Comparison of ENCODE assay signal across 1 cellular context in the genomic region with DNA sequence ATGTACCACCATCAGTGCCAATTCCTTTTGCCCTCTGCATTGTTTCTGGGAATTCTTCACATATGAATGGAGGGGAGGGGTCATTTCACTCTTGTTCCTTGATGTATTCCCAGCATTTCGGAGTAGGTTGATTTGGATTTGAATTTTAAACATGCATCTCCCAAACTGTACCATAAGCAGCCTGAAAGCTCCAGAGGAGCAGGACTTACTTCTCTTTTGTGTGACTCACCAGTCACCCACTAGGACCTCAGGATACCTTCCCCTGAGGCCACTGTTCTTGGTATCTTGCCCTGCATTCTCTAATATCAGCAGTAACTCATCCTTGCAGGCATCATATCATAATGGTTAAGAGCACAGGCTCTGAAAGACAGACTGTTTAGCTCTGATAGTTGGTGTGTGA.
TF ChIP-seq lines count a peak whose summit lies in the region.

No MANE protein-coding gene starts in this region.

TF ChIP-seq in K562, 482 proteins besides CTCF, POLR2A, EP300 and RAD21:
- TF ChIP-seq ZNF165 (CRISPR knock-in tag; IDR thresholded peaks at IDR 0.05; ENCODE audit: borderline replicate concordance) (no peak), TRIM28 (IDR thresholded peaks at IDR 0.05) (no peak), ZNF395 (CRISPR knock-in tag; IDR thresholded peaks at IDR 0.05) (0 out of 2 replicates have a peak, but pooled peaks have one; percentile 14), TGIF2 (CRISPR knock-in tag; IDR thresholded peaks at IDR 0.05) (no peak), CBFA2T2 (conservative IDR thresholded peaks at IDR 0.05) (peak; percentile 29; the same call in 1 of the 2 replicates), GTF2F1 (IDR thresholded peaks at IDR 0.05; ENCODE audit: low read depth, low read length) (no peak), HNRNPLL (IDR thresholded peaks at IDR 0.05; ENCODE audit: low read depth, low read length, poor library complexity, severe bottlenecking) (no peak), PHTF2 (CRISPR knock-in tag; IDR thresholded peaks at IDR 0.05) (no peak), ZBED1 (IDR thresholded peaks at IDR 0.05) (no peak), ZNF143 (CRISPR knock-in tag; IDR thresholded peaks at IDR 0.05) (no peak), CCNT2 (IDR thresholded peaks at IDR 0.05; ENCODE audit: borderline replicate concordance, extremely low read depth, insufficient read length, low read depth, low read length) (no peak), TEAD4 (IDR thresholded peaks at IDR 0.05; ENCODE audit: low read length) (no peak), TEAD4 (CRISPR knock-in tag; IDR thresholded peaks at IDR 0.05; ENCODE audit: borderline replicate concordance) (no peak), MCM7 (IDR thresholded peaks at IDR 0.05) (no peak), FOXK1 (CRISPR knock-in tag; IDR thresholded peaks at IDR 0.05; ENCODE audit: borderline replicate concordance) (0 out of 2 replicates have a peak, but pooled peaks have one; percentile 66), ZNF134 (CRISPR knock-in tag; conservative IDR thresholded peaks at IDR 0.05) (no peak), CEBPB (tag; IDR thresholded peaks at IDR 0.05) (no peak), CHD4 (IDR thresholded peaks at IDR 0.05; ENCODE audit: insufficient read depth, insufficient replicate concordance, low read depth, low read length, poor library complexity, severe bottlenecking) (no peak), RBM17 (IDR thresholded peaks at IDR 0.05; ENCODE audit: borderline replicate concordance, low read depth, low read length) (no peak), ZNF717 (CRISPR knock-in tag; IDR thresholded peaks at IDR 0.05) (no peak), CBFA2T3 (IDR thresholded peaks at IDR 0.05) (peak; percentile 48), TFAM (CRISPR knock-in tag; conservative IDR thresholded peaks at IDR 0.05) (no peak), BRF2 (IDR thresholded peaks at IDR 0.05; ENCODE audit: borderline replicate concordance, insufficient read depth, insufficient read length) (no peak), KLF13 (tag; IDR thresholded peaks at IDR 0.05; ENCODE audit: borderline replicate concordance, low read depth) (no peak), HMGN3 (IDR thresholded peaks at IDR 0.05; ENCODE audit: borderline replicate concordance, extremely low read depth, insufficient read length, low read depth, low read length) (no peak), FOXJ3 (CRISPR knock-in tag; IDR thresholded peaks at IDR 0.05) (no peak), RUNX1 (IDR thresholded peaks at IDR 0.05; ENCODE audit: low read depth) (no peak), CREBBP (IDR thresholded peaks at IDR 0.05; ENCODE audit: low read depth, low read length) (no peak)
- TF ChIP-seq, protein P1, sequence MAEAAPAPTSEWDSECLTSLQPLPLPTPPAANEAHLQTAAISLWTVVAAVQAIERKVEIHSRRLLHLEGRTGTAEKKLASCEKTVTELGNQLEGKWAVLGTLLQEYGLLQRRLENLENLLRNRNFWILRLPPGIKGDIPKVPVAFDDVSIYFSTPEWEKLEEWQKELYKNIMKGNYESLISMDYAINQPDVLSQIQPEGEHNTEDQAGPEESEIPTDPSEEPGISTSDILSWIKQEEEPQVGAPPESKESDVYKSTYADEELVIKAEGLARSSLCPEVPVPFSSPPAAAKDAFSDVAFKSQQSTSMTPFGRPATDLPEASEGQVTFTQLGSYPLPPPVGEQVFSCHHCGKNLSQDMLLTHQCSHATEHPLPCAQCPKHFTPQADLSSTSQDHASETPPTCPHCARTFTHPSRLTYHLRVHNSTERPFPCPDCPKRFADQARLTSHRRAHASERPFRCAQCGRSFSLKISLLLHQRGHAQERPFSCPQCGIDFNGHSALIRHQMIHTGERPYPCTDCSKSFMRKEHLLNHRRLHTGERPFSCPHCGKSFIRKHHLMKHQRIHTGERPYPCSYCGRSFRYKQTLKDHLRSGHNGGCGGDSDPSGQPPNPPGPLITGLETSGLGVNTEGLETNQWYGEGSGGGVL (CRISPR knock-in tag; IDR thresholded peaks at IDR 0.05), result no peak
- TF ChIP-seq, protein P2, sequence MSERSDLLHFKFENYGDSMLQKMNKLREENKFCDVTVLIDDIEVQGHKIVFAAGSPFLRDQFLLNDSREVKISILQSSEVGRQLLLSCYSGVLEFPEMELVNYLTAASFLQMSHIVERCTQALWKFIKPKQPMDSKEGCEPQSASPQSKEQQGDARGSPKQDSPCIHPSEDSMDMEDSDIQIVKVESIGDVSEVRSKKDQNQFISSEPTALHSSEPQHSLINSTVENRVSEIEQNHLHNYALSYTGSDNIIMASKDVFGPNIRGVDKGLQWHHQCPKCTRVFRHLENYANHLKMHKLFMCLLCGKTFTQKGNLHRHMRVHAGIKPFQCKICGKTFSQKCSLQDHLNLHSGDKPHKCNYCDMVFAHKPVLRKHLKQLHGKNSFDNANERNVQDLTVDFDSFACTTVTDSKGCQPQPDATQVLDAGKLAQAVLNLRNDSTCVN (CRISPR knock-in tag; IDR thresholded peaks at IDR 0.05), result no peak
- TF ChIP-seq, protein P3, sequence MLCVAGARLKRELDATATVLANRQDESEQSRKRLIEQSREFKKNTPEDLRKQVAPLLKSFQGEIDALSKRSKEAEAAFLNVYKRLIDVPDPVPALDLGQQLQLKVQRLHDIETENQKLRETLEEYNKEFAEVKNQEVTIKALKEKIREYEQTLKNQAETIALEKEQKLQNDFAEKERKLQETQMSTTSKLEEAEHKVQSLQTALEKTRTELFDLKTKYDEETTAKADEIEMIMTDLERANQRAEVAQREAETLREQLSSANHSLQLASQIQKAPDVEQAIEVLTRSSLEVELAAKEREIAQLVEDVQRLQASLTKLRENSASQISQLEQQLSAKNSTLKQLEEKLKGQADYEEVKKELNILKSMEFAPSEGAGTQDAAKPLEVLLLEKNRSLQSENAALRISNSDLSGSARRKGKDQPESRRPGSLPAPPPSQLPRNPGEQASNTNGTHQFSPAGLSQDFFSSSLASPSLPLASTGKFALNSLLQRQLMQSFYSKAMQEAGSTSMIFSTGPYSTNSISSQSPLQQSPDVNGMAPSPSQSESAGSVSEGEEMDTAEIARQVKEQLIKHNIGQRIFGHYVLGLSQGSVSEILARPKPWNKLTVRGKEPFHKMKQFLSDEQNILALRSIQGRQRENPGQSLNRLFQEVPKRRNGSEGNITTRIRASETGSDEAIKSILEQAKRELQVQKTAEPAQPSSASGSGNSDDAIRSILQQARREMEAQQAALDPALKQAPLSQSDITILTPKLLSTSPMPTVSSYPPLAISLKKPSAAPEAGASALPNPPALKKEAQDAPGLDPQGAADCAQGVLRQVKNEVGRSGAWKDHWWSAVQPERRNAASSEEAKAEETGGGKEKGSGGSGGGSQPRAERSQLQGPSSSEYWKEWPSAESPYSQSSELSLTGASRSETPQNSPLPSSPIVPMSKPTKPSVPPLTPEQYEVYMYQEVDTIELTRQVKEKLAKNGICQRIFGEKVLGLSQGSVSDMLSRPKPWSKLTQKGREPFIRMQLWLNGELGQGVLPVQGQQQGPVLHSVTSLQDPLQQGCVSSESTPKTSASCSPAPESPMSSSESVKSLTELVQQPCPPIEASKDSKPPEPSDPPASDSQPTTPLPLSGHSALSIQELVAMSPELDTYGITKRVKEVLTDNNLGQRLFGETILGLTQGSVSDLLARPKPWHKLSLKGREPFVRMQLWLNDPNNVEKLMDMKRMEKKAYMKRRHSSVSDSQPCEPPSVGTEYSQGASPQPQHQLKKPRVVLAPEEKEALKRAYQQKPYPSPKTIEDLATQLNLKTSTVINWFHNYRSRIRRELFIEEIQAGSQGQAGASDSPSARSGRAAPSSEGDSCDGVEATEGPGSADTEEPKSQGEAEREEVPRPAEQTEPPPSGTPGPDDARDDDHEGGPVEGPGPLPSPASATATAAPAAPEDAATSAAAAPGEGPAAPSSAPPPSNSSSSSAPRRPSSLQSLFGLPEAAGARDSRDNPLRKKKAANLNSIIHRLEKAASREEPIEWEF (CRISPR knock-in tag; IDR thresholded peaks at IDR 0.05), result no peak
- TF ChIP-seq, protein P4, sequence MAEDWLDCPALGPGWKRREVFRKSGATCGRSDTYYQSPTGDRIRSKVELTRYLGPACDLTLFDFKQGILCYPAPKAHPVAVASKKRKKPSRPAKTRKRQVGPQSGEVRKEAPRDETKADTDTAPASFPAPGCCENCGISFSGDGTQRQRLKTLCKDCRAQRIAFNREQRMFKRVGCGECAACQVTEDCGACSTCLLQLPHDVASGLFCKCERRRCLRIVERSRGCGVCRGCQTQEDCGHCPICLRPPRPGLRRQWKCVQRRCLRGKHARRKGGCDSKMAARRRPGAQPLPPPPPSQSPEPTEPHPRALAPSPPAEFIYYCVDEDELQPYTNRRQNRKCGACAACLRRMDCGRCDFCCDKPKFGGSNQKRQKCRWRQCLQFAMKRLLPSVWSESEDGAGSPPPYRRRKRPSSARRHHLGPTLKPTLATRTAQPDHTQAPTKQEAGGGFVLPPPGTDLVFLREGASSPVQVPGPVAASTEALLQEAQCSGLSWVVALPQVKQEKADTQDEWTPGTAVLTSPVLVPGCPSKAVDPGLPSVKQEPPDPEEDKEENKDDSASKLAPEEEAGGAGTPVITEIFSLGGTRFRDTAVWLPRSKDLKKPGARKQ (CRISPR knock-in tag; IDR thresholded peaks at IDR 0.05), result no peak
- TF ChIP-seq, protein P5, sequence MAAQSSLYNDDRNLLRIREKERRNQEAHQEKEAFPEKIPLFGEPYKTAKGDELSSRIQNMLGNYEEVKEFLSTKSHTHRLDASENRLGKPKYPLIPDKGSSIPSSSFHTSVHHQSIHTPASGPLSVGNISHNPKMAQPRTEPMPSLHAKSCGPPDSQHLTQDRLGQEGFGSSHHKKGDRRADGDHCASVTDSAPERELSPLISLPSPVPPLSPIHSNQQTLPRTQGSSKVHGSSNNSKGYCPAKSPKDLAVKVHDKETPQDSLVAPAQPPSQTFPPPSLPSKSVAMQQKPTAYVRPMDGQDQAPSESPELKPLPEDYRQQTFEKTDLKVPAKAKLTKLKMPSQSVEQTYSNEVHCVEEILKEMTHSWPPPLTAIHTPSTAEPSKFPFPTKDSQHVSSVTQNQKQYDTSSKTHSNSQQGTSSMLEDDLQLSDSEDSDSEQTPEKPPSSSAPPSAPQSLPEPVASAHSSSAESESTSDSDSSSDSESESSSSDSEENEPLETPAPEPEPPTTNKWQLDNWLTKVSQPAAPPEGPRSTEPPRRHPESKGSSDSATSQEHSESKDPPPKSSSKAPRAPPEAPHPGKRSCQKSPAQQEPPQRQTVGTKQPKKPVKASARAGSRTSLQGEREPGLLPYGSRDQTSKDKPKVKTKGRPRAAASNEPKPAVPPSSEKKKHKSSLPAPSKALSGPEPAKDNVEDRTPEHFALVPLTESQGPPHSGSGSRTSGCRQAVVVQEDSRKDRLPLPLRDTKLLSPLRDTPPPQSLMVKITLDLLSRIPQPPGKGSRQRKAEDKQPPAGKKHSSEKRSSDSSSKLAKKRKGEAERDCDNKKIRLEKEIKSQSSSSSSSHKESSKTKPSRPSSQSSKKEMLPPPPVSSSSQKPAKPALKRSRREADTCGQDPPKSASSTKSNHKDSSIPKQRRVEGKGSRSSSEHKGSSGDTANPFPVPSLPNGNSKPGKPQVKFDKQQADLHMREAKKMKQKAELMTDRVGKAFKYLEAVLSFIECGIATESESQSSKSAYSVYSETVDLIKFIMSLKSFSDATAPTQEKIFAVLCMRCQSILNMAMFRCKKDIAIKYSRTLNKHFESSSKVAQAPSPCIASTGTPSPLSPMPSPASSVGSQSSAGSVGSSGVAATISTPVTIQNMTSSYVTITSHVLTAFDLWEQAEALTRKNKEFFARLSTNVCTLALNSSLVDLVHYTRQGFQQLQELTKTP (IDR thresholded peaks at IDR 0.05; ENCODE audit: low read depth in 1 of 2, partially characterized antibody in 2 of 2), result no peak
